23 cellular contexts compared by ENCODE assay signal in genomic region chr14:91048676-91049075, GRCh38.
"Had no signal": no experiment of that assay in that cellular context is flagged by ENCODE, and none has a peak within 500 bp of the region (broad histone marks: within the 10 kb centered on the region; RNA-seq: fewer than 3 reads in every experiment).

No MANE protein-coding gene starts in this region.

- DNase-seq: activated CD4-positive, alpha-beta T cell treated with anti-CD3 and anti-CD28 coated beads, Interleukin-2, amount 10 ng/mL, durations not matched to agents 24 days and 14 days; activated CD4-positive, CD25-positive, alpha-beta regulatory T cell treated with anti-CD3 and anti-CD28 coated beads, Interleukin-2, amount 50 U/mL, for 72 hours; activated CD8-positive, alpha-beta memory T cell treated with anti-CD3 and anti-CD28 coated beads, Interleukin-2, amount 10 ng/mL, durations not matched to agents 7 days and 5 days; activated CD8-positive, alpha-beta T cell treated with anti-CD3 and anti-CD28 coated beads for 36 hours; activated naive CD4-positive, alpha-beta T cell treated with Interleukin-2 at 50 U/mL for 16 hours; activated T-cell treated with anti-CD3 and anti-CD28 coated beads, Interleukin-2, amount 50 U/mL, for 48 hours; anterior cingulate cortex; endodermal cell; foreskin fibroblast; heart right ventricle; lower lobe of right lung; nucleus accumbens; pancreas; sigmoid colon; small intestine; stimulated activated CD4-positive, alpha-beta T cell treated with anti-CD3 and anti-CD28 coated beads, Interleukin-4, amount 100 ng/mL, for 4 hours; stimulated activated CD8-positive, alpha-beta memory T cell treated with anti-CD3 and anti-CD28 coated beads, Interleukin-4, amount 100 ng/mL, for 48 hours; stimulated activated naive CD4-positive, alpha-beta T cell treated with Interleukin-2 at 50 U/mL for 16 hours; T-helper 17 cell; T1000; WERI-Rb-1 had no signal

- ATAC-seq: activated CD8-positive, alpha-beta memory T cell treated with anti-CD3 and anti-CD28 coated beads, Interleukin-2, amount 10 ng/mL, durations not matched to agents 7 days and 5 days; activated CD8-positive, alpha-beta T cell treated with anti-CD3 and anti-CD28 coated beads for 36 hours; esophagus mucosa; heart right ventricle; left lobe of liver; lower lobe of right lung; T-helper 17 cell had no signal
